14 cellular contexts compared by ENCODE assay signal in genomic region chr6:46144270-46144669, GRCh38. TPM values are rescaled to one million over a fixed set of nuclear protein-coding genes. Genes with fewer than 3 reads are reported as not detected.
DNase-seq lines count a peak whose midpoint lies in the region; ATAC-seq and TF ChIP-seq lines count a peak whose summit lies in the region.
"Had no signal": no experiment of that assay in that cellular context is flagged by ENCODE, and none has a peak within 500 bp of the region (broad histone marks: within the 10 kb centered on the region; RNA-seq: fewer than 3 reads in every experiment).

No MANE protein-coding gene starts in this region.

- intact Hi-C loops in Right ventricle myocardium superior (cut with DNase I) (no loop called here), left cardiac atrium (cut with DNase I) (no loop called here), left lung (cut with DNase I) (no loop called here)

- DNase-seq in Right ventricle myocardium superior (no peak), left cardiac atrium (no peak), amniotic epithelial cell (ENCODE audit: low read depth) (peak; percentile 13), left lung (no peak)
- no peak for DNase-seq in stimulated activated naive CD8-positive, alpha-beta T cell treated with anti-CD3 and anti-CD28 coated beads, Interleukin-15, Interleukin-2, amounts not matched to agents 100 U/mL and 50 U/mL, for 24 hours
- DNase-seq: Caco-2; CD8-positive, alpha-beta T cell; DND-41; GDM1 had no signal

- no peak overlapping the region for H3K27ac ChIP-seq in left lung
- H3K27ac ChIP-seq: 22Rv1 had no signal

- ATAC-seq in Right ventricle myocardium superior (ENCODE audit: poor library complexity) (peak; percentile 66), left cardiac atrium (no peak), left lung (peak; percentile 64), GM18519 (IDR thresholded peaks at IDR 0.05; ENCODE audit: low FRiP score, unreplicated experiment) (no peak), GM21447 (IDR thresholded peaks at IDR 0.05; ENCODE audit: unreplicated experiment) (no peak)
- no peak for ATAC-seq in stimulated activated naive CD8-positive, alpha-beta T cell treated with anti-CD3 and anti-CD28 coated beads, Interleukin-15, Interleukin-2, amounts not matched to agents 100 U/mL and 50 U/mL, for 24 hours
- ATAC-seq: CD8-positive, alpha-beta T cell; K562 had no signal

- no peak overlapping the region for H3K4me3 ChIP-seq in left lung
- H3K4me3 ChIP-seq: K562 had no signal

- no peaks in the 10 kb centered on the region for H3K9me3 ChIP-seq in left lung
- H3K9me3 ChIP-seq: Caco-2 had no signal

- no peaks in the 10 kb centered on the region for H3K27me3 ChIP-seq in left lung

- peaks cover 0 to 16% of the 10 kb centered on the region in 2 donors for H3K4me1 ChIP-seq in left lung
- H3K4me1 ChIP-seq: Caco-2 had no signal

- no peaks in the 10 kb centered on the region for H3K36me3 ChIP-seq in left lung

- no peak for TF ChIP-seq CTCF in left lung (IDR thresholded peaks at IDR 0.05)

RNA-seq across cellular contexts. Expression of gene ENPP4, which starts 14.5 kb away (rescaled TPM):
- total RNA-seq in Right ventricle myocardium superior = 18.3 TPM
- total RNA-seq in left cardiac atrium = 10 to 100 TPM; 20.2 to 28.1 TPM
- 10 to 100 TPM; 17.7 to 18.8 TPM for total RNA-seq in left lung

RNA-seq across cellular contexts. Expression of gene ENPP5, which starts 26.5 kb away (rescaled TPM):
- 3.0 TPM for total RNA-seq in Right ventricle myocardium superior
- total RNA-seq in left cardiac atrium = 1 to 10 TPM; 5.7 to 6.9 TPM
- total RNA-seq in left lung = 10 to 100 TPM; 10.5 to 17.1 TPM
- total RNA-seq: A673, K562 had no signal

Comparison
In these comparisons a context has a peak if more than half of its experiments do, and no peak if none do; other contexts are left out.
1. ATAC-seq: peak in Right ventricle myocardium superior (single experiment) and left lung (single experiment); none in left cardiac atrium (0 of 2), stimulated activated naive CD8-positive, alpha-beta T cell treated with anti-CD3 and anti-CD28 coated beads, Interleukin-15, Interleukin-2, amounts not matched to agents 100 U/mL and 50 U/mL, for 24 hours (single experiment), GM18519 (single experiment) and GM21447 (single experiment).